In the genomic region with DNA sequence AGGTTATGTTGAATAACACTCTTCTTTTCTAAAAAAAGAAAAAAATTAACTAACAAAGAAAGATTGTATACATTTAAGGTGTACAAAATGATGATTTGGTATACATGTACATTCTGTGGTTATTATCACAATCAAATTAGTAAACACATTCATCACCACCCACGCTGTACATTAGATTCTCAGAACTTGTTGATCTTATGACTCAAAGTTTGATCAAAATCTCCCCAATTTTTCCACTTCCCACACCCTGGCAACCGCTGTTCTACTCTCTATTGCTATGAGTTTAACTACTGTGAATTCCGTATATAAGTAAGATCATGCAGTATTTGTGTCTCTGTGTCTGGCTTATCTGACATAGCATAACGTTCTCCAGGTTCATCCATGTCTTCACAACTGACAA, we compare ENCODE assay signal across 19 cellular contexts.
"Had no signal": no experiment of that assay in that cellular context is flagged by ENCODE, and none has a peak within 500 bp of the region (broad histone marks: within the 10 kb centered on the region; RNA-seq: fewer than 3 reads in every experiment).

No MANE protein-coding gene starts in this region.

- H3K36me3 Mint-ChIP-seq: natural killer cell; stimulated activated naive B cell treated with anti-CD40 and anti-IgM and Interleukin-4, amounts not matched to agents 10 μg/mL and 1 μg/mL and 100 μg/mL, for 72 hours had no signal

- H3K36me3 ChIP-seq: esophagus muscularis mucosa, gastroesophageal sphincter, tibial nerve, upper lobe of right lung had no signal

- H3K4me1 Mint-ChIP-seq: natural killer cell; neural crest cell; stimulated activated naive B cell treated with anti-CD40 and anti-IgM and Interleukin-4, amounts not matched to agents 10 μg/mL and 1 μg/mL and 100 μg/mL, for 72 hours; stimulated activated naive CD8-positive, alpha-beta T cell treated with anti-CD3 and anti-CD28 coated beads, Interleukin-15, amount 100 ng/mL, for 72 hours had no signal

- DNase-seq: effector CD4-positive, alpha-beta T cell; glutamatergic neuron; islet precursor cell; natural killer cell; posterior cingulate gyrus; stimulated activated CD4-positive, alpha-beta T cell treated with anti-CD3 and anti-CD28 coated beads, Interleukin-2, amount 100 ng/mL, for 24 hours; stimulated activated CD4-positive, alpha-beta T cell treated with anti-CD3 and anti-CD28 coated beads, Interleukin-4, amount 100 ng/mL, for 4 hours; stimulated activated naive B cell treated with anti-CD40 and anti-IgM and Interleukin-4, amounts not matched to agents 10 μg/mL and 1 μg/mL and 100 μg/mL, for 72 hours; stimulated activated naive CD8-positive, alpha-beta T cell treated with anti-CD3 and anti-CD28 coated beads, Interleukin-15, amount 100 ng/mL, for 72 hours; testis; upper lobe of right lung had no signal

- H3K27me3 Mint-ChIP-seq: stimulated activated naive B cell treated with anti-CD40 and anti-IgM and Interleukin-4, amounts not matched to agents 10 μg/mL and 1 μg/mL and 100 μg/mL, for 72 hours; stimulated activated naive CD8-positive, alpha-beta T cell treated with anti-CD3 and anti-CD28 coated beads, Interleukin-15, amount 100 ng/mL, for 72 hours had no signal

- H3K4me3 Mint-ChIP-seq: natural killer cell; neural crest cell; stimulated activated naive B cell treated with anti-CD40 and anti-IgM and Interleukin-4, amounts not matched to agents 10 μg/mL and 1 μg/mL and 100 μg/mL, for 72 hours; stimulated activated naive CD8-positive, alpha-beta T cell treated with anti-CD3 and anti-CD28 coated beads, Interleukin-15, amount 100 ng/mL, for 72 hours had no signal

- H3K4me3 ChIP-seq: coronary artery, esophagus muscularis mucosa, gastroesophageal sphincter, skin epidermis, testis, tibial nerve, upper lobe of right lung had no signal

- ATAC-seq: gastroesophageal sphincter; left lobe of liver; natural killer cell; sciatic nerve; stimulated activated naive B cell treated with anti-CD40 and anti-IgM and Interleukin-4, amounts not matched to agents 10 μg/mL and 1 μg/mL and 100 μg/mL, for 72 hours; stimulated activated naive CD8-positive, alpha-beta T cell treated with anti-CD3 and anti-CD28 coated beads, Interleukin-15, amount 100 ng/mL, for 72 hours; upper lobe of right lung had no signal

- H3K9me3 ChIP-seq: esophagus muscularis mucosa, gastroesophageal sphincter, testis, tibial nerve, upper lobe of right lung had no signal

- H3K27ac Mint-ChIP-seq: natural killer cell; stimulated activated naive B cell treated with anti-CD40 and anti-IgM and Interleukin-4, amounts not matched to agents 10 μg/mL and 1 μg/mL and 100 μg/mL, for 72 hours; stimulated activated naive CD8-positive, alpha-beta T cell treated with anti-CD3 and anti-CD28 coated beads, Interleukin-15, amount 100 ng/mL, for 72 hours had no signal

- H3K9me3 Mint-ChIP-seq: neural crest cell had no signal

- H3K27ac ChIP-seq: coronary artery, esophagus muscularis mucosa, gastroesophageal sphincter, skin epidermis, testis, tibial nerve, upper lobe of right lung had no signal

- H3K27me3 ChIP-seq: esophagus muscularis mucosa, gastroesophageal sphincter, testis, tibial nerve, upper lobe of right lung had no signal

- H3K4me1 ChIP-seq: esophagus muscularis mucosa, gastroesophageal sphincter, tibial nerve, upper lobe of right lung had no signal
